Comparison of ENCODE assay signal across 1 cellular context in the genomic region with DNA sequence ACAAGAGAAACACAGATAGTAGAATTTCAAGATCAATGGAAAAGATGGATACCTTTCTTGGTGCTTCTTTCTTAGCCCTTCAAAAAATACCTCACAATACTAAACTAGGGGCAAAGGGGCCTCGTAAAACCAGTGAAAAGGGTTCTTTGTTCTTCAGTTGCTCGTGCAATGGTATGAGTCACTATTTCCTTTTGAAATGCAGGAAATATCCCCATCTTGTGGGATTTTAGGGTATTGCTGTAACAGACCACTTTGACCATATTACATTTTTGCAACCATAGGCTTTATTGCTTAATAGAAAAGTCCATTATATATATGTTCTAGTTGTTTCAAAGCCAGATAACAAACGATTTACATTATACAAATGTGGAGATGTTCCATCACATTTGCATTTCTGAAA.
TF ChIP-seq lines count a peak whose summit lies in the region.

No MANE protein-coding gene starts in this region.

TF ChIP-seq in HCT116, 20 proteins besides CTCF, POLR2A, EP300 and RAD21 (continued from another document):
- TF ChIP-seq, protein P1, sequence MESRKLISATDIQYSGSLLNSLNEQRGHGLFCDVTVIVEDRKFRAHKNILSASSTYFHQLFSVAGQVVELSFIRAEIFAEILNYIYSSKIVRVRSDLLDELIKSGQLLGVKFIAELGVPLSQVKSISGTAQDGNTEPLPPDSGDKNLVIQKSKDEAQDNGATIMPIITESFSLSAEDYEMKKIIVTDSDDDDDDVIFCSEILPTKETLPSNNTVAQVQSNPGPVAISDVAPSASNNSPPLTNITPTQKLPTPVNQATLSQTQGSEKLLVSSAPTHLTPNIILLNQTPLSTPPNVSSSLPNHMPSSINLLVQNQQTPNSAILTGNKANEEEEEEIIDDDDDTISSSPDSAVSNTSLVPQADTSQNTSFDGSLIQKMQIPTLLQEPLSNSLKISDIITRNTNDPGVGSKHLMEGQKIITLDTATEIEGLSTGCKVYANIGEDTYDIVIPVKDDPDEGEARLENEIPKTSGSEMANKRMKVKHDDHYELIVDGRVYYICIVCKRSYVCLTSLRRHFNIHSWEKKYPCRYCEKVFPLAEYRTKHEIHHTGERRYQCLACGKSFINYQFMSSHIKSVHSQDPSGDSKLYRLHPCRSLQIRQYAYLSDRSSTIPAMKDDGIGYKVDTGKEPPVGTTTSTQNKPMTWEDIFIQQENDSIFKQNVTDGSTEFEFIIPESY (IDR thresholded peaks at IDR 0.05; ENCODE audit: extremely low read depth, insufficient replicate concordance, low read length), result no peak
- peak; percentile 45; the same call in 1 of the 2 replicates for TF ChIP-seq FOSL1 (IDR thresholded peaks at IDR 0.05; ENCODE audit: low read depth)
- TF ChIP-seq YY1 (IDR thresholded peaks at IDR 0.05; ENCODE audit: extremely low read depth, insufficient replicate concordance, low read depth, low read length), result no peak
- TF ChIP-seq, protein P2, sequence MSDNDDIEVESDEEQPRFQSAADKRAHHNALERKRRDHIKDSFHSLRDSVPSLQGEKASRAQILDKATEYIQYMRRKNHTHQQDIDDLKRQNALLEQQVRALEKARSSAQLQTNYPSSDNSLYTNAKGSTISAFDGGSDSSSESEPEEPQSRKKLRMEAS (IDR thresholded peaks at IDR 0.05), result no peak
- peak; percentile 28; the same call in 1 of the 2 replicates for TF ChIP-seq CEBPB (IDR thresholded peaks at IDR 0.05; ENCODE audit: low read depth)
- TF ChIP-seq SRF (IDR thresholded peaks at IDR 0.05; ENCODE audit: low read depth), result no peak
